Comparison of ENCODE assay signal across 8 cellular contexts in the genomic region with DNA sequence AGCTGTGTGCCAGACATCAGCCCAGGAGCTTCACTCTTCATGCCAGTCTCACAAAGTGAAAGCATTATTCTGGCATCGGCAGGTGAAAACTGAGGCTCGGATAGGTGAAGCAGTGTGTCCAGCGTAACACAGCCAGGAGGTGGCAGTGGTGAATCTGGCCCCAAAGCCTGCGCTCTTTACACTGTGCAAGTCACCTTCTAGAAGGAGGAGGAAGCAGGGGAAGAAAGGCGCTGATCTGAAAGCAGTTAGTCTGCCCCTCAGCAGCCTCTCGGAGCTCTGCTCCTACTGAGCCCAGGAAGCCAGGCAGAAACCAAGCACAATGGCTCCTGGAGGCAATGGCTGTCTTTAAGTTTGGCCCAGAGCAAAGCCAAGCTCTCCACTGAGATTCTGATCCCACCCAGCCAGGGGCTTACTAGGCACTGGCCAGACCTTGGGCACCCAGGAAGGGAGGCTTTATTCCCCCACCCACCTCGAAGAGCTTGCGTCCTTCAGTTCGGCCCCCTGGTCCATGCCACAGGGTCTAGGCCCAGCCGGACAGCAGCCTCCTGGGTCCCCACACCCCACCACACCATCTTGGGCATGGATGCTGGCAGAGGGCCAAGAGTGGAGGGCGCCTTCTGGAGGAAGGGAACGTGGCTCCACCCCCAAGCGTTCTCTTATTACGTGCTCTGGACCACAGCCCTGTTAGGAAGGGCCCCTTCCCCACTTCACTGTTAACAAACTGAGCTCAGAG.
DNase-seq lines count a peak whose midpoint lies in the region; ATAC-seq, FAIRE-seq and TF ChIP-seq lines count a peak whose summit lies in the region.

No MANE protein-coding gene starts in this region.

- peak; percentile 73 for ATAC-seq in HG03432 (IDR thresholded peaks at IDR 0.05; ENCODE audit: unreplicated experiment)
- no peak for ATAC-seq in HG03457 (IDR thresholded peaks at IDR 0.05; ENCODE audit: unreplicated experiment)

- H3K36me3 ChIP-seq in kidney epithelial cell (ENCODE audit: control insufficient read depth, insufficient read depth, low read length) = no peaks in the 10 kb centered on the region

- TF ChIP-seq CTCF in kidney epithelial cell (IDR thresholded peaks at IDR 0.05; ENCODE audit: insufficient read depth, low read length, poor library complexity, severe bottlenecking) = peak; percentile 12

- DNase-seq in Caki2 (ENCODE audit: low read depth) (peak; percentile 14), GM18507 (ENCODE audit: extremely low spot score, insufficient read length, low read depth) (peak; percentile 30), SK-N-DZ (ENCODE audit: low spot score) (peak; percentile 74), kidney epithelial cell (ENCODE audit: low read depth) (no peak), cortex of kidney (lab: John Stamatoyannopoulos, UW) (no peak), GDM1 (lab: John Stamatoyannopoulos, UW) (no peak)

- FAIRE-seq in GM18507 (lab: Jason Lieb, UNC) = peak; percentile 62

- in situ Hi-C loops in Caki2 (cut with HindIII; ENCODE audit: low pct_unique_long_range_greater_than_20kb, low sequenced_read_pairs) = no loop called here

- peaks cover 28% of the 10 kb centered on the region for H3K27me3 ChIP-seq in kidney epithelial cell (ENCODE audit: control insufficient read depth, insufficient read depth, low read length)

- H3K4me3 ChIP-seq in kidney epithelial cell (ENCODE audit: low read depth, low read length) = no peak overlapping the region

Comparison
In these comparisons a context has a peak if more than half of its experiments do, and no peak if none do; other contexts are left out.
1. DNase-seq: peak in Caki2 (single experiment), GM18507 (single experiment) and SK-N-DZ (single experiment); none in kidney epithelial cell (single experiment), cortex of kidney (single experiment) and GDM1 (single experiment).